Comparison of ENCODE assay signal across 8 cellular contexts in genomic region chr12:124655317-124656213, GRCh38.
A peak's percentile ranks its signal among the peaks of the same experiment; 100 is the strongest.
DNase-seq lines count a peak whose midpoint lies in the region; ATAC-seq, FAIRE-seq and TF ChIP-seq lines count a peak whose summit lies in the region.

No MANE protein-coding gene starts in this region.

- TF ChIP-seq CTCF in endothelial cell of umbilical vein (IDR thresholded peaks at IDR 0.05; ENCODE audit: extremely low read depth in 1 of 2, insufficient read depth in 1 of 2, low read depth in 1 of 2, low read length in 2 of 2): no peak

- POLR2A ChIA-PET in endothelial cell of umbilical vein (lab: Charles Lee): interaction anchor here (0.7 to 1.8 kb wide), 5 partner anchors 15 to 202 kb away, joined by 3 to 15 read pairs (median 3); no protein-coding TSS in a partner anchor

- peak; percentile 61 for DNase-seq in GDM1 (lab: John Stamatoyannopoulos, UW)
- DNase-seq in NCI-H82 treated with DMSO at 0.1 percent for 48 hours (lab: John Stamatoyannopoulos, UW; ENCODE audit: unreplicated experiment): peak; percentile 97
- DNase-seq in endothelial cell of umbilical vein (ENCODE audit: low read depth, low spot score): peak; percentile 87
- no peak for DNase-seq in LoVo (ENCODE audit: low spot score)
- DNase-seq in small intestine: no peak

- no peaks in the 10 kb centered on the region for H4K20me1 ChIP-seq in endothelial cell of umbilical vein (replicated peaks; ENCODE audit: control insufficient read depth, extremely low read depth, insufficient read depth, low read length)

- H3K4me3 ChIP-seq in endothelial cell of umbilical vein (replicated peaks in 1 of 3; ENCODE audit: insufficient read depth in 1 of 3, low read depth in 1 of 3, low read length in 3 of 3) (no peak overlapping the region), mucosa of rectum (ENCODE audit: low read length in 2 of 2) (no peak overlapping the region), small intestine (ENCODE audit: low read depth in 1 of 2, low read length in 2 of 2) (no peak overlapping the region)

- H3K9me3 ChIP-seq in endothelial cell of umbilical vein (replicated peaks; ENCODE audit: control insufficient read depth, insufficient read depth, low read length) (no peaks in the 10 kb centered on the region), mucosa of rectum (ENCODE audit: control insufficient read depth in 2 of 2, low read length in 2 of 2) (no peaks in the 10 kb centered on the region), small intestine (ENCODE audit: control insufficient read depth, low read depth) (no peaks in the 10 kb centered on the region)

- H3K36me3 ChIP-seq in endothelial cell of umbilical vein (ENCODE audit: control insufficient read depth in 2 of 2, extremely low read depth in 1 of 2, insufficient read depth in 2 of 2, low read length in 2 of 2) (no peaks in the 10 kb centered on the region), mucosa of rectum (ENCODE audit: control insufficient read depth in 2 of 2, insufficient read depth in 2 of 2, low read length in 2 of 2) (no peaks in the 10 kb centered on the region), small intestine (ENCODE audit: control insufficient read depth in 2 of 2, insufficient read depth in 2 of 2, low read length in 2 of 2) (no peaks in the 10 kb centered on the region)

- H3K79me2 ChIP-seq in endothelial cell of umbilical vein (ENCODE audit: control insufficient read depth, insufficient read depth, low read length): no peaks in the 10 kb centered on the region

- no peaks in the 10 kb centered on the region for H3K27me3 ChIP-seq in endothelial cell of umbilical vein (ENCODE audit: control insufficient read depth in 2 of 2, insufficient read depth in 2 of 2, low read length in 2 of 2)
- H3K27me3 ChIP-seq in mucosa of rectum (ENCODE audit: control insufficient read depth in 2 of 2, insufficient read depth in 2 of 2, low read length in 2 of 2): no peaks in the 10 kb centered on the region
- H3K27me3 ChIP-seq in small intestine (ENCODE audit: control insufficient read depth in 2 of 2, insufficient read depth in 2 of 2, low read length in 2 of 2): no peaks in the 10 kb centered on the region

- intact Hi-C loops in endothelial cell of umbilical vein (cut with micrococcal nuclease): loop anchor here (1.0 kb wide), 6 partner anchors 26 to 135 kb away; no protein-coding TSS in a partner anchor

- dilution Hi-C loops in endothelial cell of umbilical vein (cut with MboI; ENCODE audit: extremely low pct_ligation_motif_present, low sequenced_read_pairs): no loop called here

- no peaks in the 10 kb centered on the region for H3K9me1 ChIP-seq in endothelial cell of umbilical vein (replicated peaks; ENCODE audit: control insufficient read depth, extremely low read depth, insufficient read depth, low read length)

- CTCF ChIA-PET in endothelial cell of umbilical vein (lab: Charles Lee): interaction anchor here (0.7 to 2.0 kb wide), 19 partner anchors 14 to 189 kb away, joined by 3 to 12 read pairs (median 4); partner anchors contain the start of gene NCOR2

- FAIRE-seq in endothelial cell of umbilical vein (lab: Jason Lieb, UNC) (peak; percentile 99), small intestine (lab: Jason Lieb, UNC) (no peak)

- peak; percentile 29 for TF ChIP-seq POLR2A in endothelial cell of umbilical vein (IDR thresholded peaks at IDR 0.05; ENCODE audit: low read depth, low read length)

- H3K4me1 ChIP-seq in endothelial cell of umbilical vein (ENCODE audit: control insufficient read depth, extremely low read depth, insufficient read depth, low read length) (peaks cover 51% of the 10 kb centered on the region), mucosa of rectum (ENCODE audit: control insufficient read depth in 2 of 2, insufficient read depth in 2 of 2, low read length in 2 of 2) (peaks cover 0 to 10% of the 10 kb centered on the region in 2 donors), small intestine (ENCODE audit: control insufficient read depth in 2 of 2, insufficient read depth in 1 of 2, low read depth in 1 of 2, low read length in 1 of 2) (no peaks in the 10 kb centered on the region)

- H3K27ac ChIP-seq in endothelial cell of umbilical vein (ENCODE audit: insufficient read depth, low read depth, low read length) (peak overlapping the region; percentile 91), mucosa of rectum (ENCODE audit: low read depth in 2 of 2, low read length in 2 of 2) (peak overlapping the region; percentile 36 to 80), small intestine (ENCODE audit: low read depth in 1 of 2, low read length in 1 of 2) (peak overlapping the region in 1 of 2 donors; percentile 71)

- WGBS in small intestine, 3 donors: 46 to 69% (median 59%) methylated on average over 26 to 27 of the region's 27 CpGs

- BruUV-seq in endothelial cell of umbilical vein (replicated peaks; lab: Mats Ljungman, UMichigan): no TSS peak

- H3K9ac ChIP-seq in endothelial cell of umbilical vein (replicated peaks; ENCODE audit: extremely low read depth, insufficient read depth, low read length): peak overlapping the region; percentile 62
- H3K9ac ChIP-seq in mucosa of rectum (ENCODE audit: low read depth in 1 of 2, low read length in 2 of 2): no peak overlapping the region

- ATAC-seq in GM18498 (IDR thresholded peaks at IDR 0.05; ENCODE audit: unreplicated experiment) (no peak), HG02870 (IDR thresholded peaks at IDR 0.05; ENCODE audit: unreplicated experiment) (no peak)

- H2AFZ ChIP-seq in endothelial cell of umbilical vein (ENCODE audit: low read depth, low read length): peak overlapping the region; percentile 32

- H3K4me2 ChIP-seq in endothelial cell of umbilical vein (ENCODE audit: insufficient read depth, low read length): peak overlapping the region; percentile 32

TF ChIP-seq in endothelial cell of umbilical vein, 7 proteins besides CTCF, POLR2A, EP300 and RAD21:
- TF ChIP-seq MYC (IDR thresholded peaks at IDR 0.05; ENCODE audit: low read depth, low read length) (peak; percentile 45), POLR2AphosphoS5 (IDR thresholded peaks at IDR 0.05; ENCODE audit: insufficient read depth, low read depth, low read length) (peak; percentile 68), JUN (IDR thresholded peaks at IDR 0.05; ENCODE audit: borderline replicate concordance, insufficient read depth, insufficient read length, low read depth) (peak; percentile 25), EZH2 (IDR thresholded peaks at IDR 0.05; ENCODE audit: borderline replicate concordance, low read depth, low read length, severe bottlenecking) (no peak), FOS (IDR thresholded peaks at IDR 0.05; ENCODE audit: borderline replicate concordance, insufficient read depth, low read length) (peak; percentile 65), GATA2 (IDR thresholded peaks at IDR 0.05; ENCODE audit: insufficient read depth, insufficient read length, low read depth, low read length) (no peak), MAX (IDR thresholded peaks at IDR 0.05; ENCODE audit: insufficient read depth, insufficient read length) (no peak)

Comparison
In these comparisons a context has a peak if more than half of its experiments do, and no peak if none do; other contexts are left out.
1. DNase-seq: peak in GDM1 (single experiment), NCI-H82 treated with DMSO at 0.1 percent for 48 hours (single experiment) and endothelial cell of umbilical vein (single experiment); none in LoVo (single experiment) and small intestine (single experiment).